In the genomic region with DNA sequence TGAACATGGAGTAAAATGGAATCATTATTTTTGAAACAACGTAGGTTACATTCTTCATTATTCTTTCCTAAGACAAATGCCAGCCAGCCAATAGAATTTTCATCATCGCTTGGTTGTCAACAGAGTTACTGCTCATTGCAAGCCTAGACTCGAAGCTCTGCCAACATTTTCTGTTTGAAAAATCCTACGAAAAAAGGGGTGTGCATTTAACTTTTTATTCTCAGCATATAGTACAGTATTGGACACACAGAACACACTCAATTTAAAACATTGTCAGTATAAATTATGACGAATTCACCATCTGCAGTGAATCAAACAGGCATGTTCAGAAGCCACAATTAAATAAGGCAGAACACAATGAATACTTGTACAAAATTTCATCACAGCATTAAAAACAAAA, we compare ENCODE assay signal across 14 cellular contexts.
DNase-seq lines count a peak whose midpoint lies in the region; ATAC-seq and TF ChIP-seq lines count a peak whose summit lies in the region.
"Had no signal": no experiment of that assay in that cellular context is flagged by ENCODE, and none has a peak within 500 bp of the region (broad histone marks: within the 10 kb centered on the region; RNA-seq: fewer than 3 reads in every experiment).

No MANE protein-coding gene starts in this region.

- TF ChIP-seq EP300 in SK-N-SH (IDR thresholded peaks at IDR 0.05; ENCODE audit: borderline replicate concordance in 1 of 2, low read depth in 1 of 2, low read length in 1 of 2), result no peak

- H3K79me2 ChIP-seq in SK-N-SH (ENCODE audit: insufficient read depth), result no peaks in the 10 kb centered on the region
- no peaks in the 10 kb centered on the region for H3K79me2 ChIP-seq in GM23248 (ENCODE audit: insufficient read depth)

- H3F3A ChIP-seq in SK-N-SH (replicated peaks; ENCODE audit: insufficient read depth), result no peaks in the 10 kb centered on the region
- H3F3A ChIP-seq in GM23248 (ENCODE audit: insufficient read depth), result no peaks in the 10 kb centered on the region

- DNase-seq in SK-N-SH, result no peak
- peak; percentile 58 for DNase-seq in dedifferentiated amniotic fluid mesenchymal stem cell (ENCODE audit: extremely low spot score)
- DNase-seq in inferior parietal cortex (ENCODE audit: extremely low spot score), result peak; percentile 38
- DNase-seq in tibial artery, result no peak
- no peak for DNase-seq in C1 segment of cervical spinal cord (lab: John Stamatoyannopoulos, UW)
- no peak for DNase-seq in Peyer's patch
- DNase-seq in GM23248, result no peak
- DNase-seq: Caco-2; CD8-positive, alpha-beta memory T cell; DND-41; GDM1; H9; IMR-90 had no signal

- in situ Hi-C loops in GM23248 (cut with MboI), result no loop called here

- H3K4me2 ChIP-seq in SK-N-SH, result no peak overlapping the region
- no peak overlapping the region for H3K4me2 ChIP-seq in GM23248 (ENCODE audit: unreplicated experiment)

- H3K9me2 ChIP-seq in SK-N-SH, result no peaks in the 10 kb centered on the region
- 0 out of 2 replicates have a peak, but pooled peaks cover 3% of the 10 kb centered on the region for H3K9me2 ChIP-seq in GM23248 (ENCODE audit: insufficient read depth)

- TF ChIP-seq POLR2A in Peyer's patch (IDR thresholded peaks at IDR 0.05), result no peak

- TF ChIP-seq CTCF in SK-N-SH (IDR thresholded peaks at IDR 0.05), result no peak
- no peak for TF ChIP-seq CTCF in tibial artery (IDR thresholded peaks at IDR 0.05)
- no peak for TF ChIP-seq CTCF in Peyer's patch (IDR thresholded peaks at IDR 0.05)

- POLR2A ChIA-PET in SK-N-SH (lab: Yijun Ruan, JAX), result no interaction called here

- no peaks in the 10 kb centered on the region for H4K20me1 ChIP-seq in SK-N-SH (ENCODE audit: insufficient read depth)
- H4K20me1 ChIP-seq in GM23248 (ENCODE audit: insufficient read depth), result no peaks in the 10 kb centered on the region

- intact Hi-C loops in tibial artery (cut with DNase I; ENCODE audit: low total_unique reads), result no loop called here

- H3K36me3 ChIP-seq in SK-N-SH (replicated peaks in 1 of 2; ENCODE audit: control insufficient read depth in 1 of 2, insufficient read depth in 2 of 2, low read length in 1 of 2) (no peaks in the 10 kb centered on the region), tibial artery (no peaks in the 10 kb centered on the region), Peyer's patch (no peaks in the 10 kb centered on the region), GM23248 (ENCODE audit: low read depth) (no peaks in the 10 kb centered on the region)

- H3K9ac ChIP-seq in SK-N-SH, result no peak overlapping the region
- no peak overlapping the region for H3K9ac ChIP-seq in GM23248

- no peaks in the 10 kb centered on the region for H3K9me3 ChIP-seq in SK-N-SH
- H3K9me3 ChIP-seq in tibial artery, result no peaks in the 10 kb centered on the region
- H3K9me3 ChIP-seq in Peyer's patch, result no peaks in the 10 kb centered on the region
- no peaks in the 10 kb centered on the region for H3K9me3 ChIP-seq in GM23248 (ENCODE audit: low read depth)
- H3K9me3 ChIP-seq: Caco-2 had no signal

- H2AFZ ChIP-seq in SK-N-SH (ENCODE audit: low read depth), result no peak overlapping the region
- H2AFZ ChIP-seq in GM23248, result no peak overlapping the region

- H3K4me3 ChIP-seq in SK-N-SH (ENCODE audit: low read depth in 2 of 2, low read length in 1 of 2), result no peak overlapping the region
- H3K4me3 ChIP-seq in tibial artery, result no peak overlapping the region
- H3K4me3 ChIP-seq in Peyer's patch, result no peak overlapping the region
- H3K4me3 ChIP-seq in GM23248, result no peak overlapping the region

- CTCF ChIA-PET in SK-N-SH (lab: Yijun Ruan, JAX), result interaction anchor here (1.5 kb wide), 1 partner anchor 60 kb away, joined by 4 read pairs; no protein-coding TSS in a partner anchor

- ATAC-seq in esophagus mucosa, result no peak

- H3K27me3 ChIP-seq in SK-N-SH (ENCODE audit: insufficient read depth) (no peaks in the 10 kb centered on the region), tibial artery (no peaks in the 10 kb centered on the region), Peyer's patch (no peaks in the 10 kb centered on the region), GM23248 (replicated peaks; ENCODE audit: insufficient read depth) (no peaks in the 10 kb centered on the region)

- WGBS in SK-N-SH (ENCODE audit: low lambda C conversion rate), result 56% methylated on average over 5 of the region's 5 CpGs
- 14 to 24% methylated on average over 5 of the region's 5 CpGs for WGBS in GM23248 (ENCODE audit: low coverage in 1 of 2, low lambda C conversion rate in 2 of 2, missing lambda C conversion rate in 2 of 2), 2 experiments

- H3K27ac ChIP-seq in SK-N-SH (ENCODE audit: low read depth in 2 of 2, low read length in 1 of 2) (no peak overlapping the region), tibial artery (peak overlapping the region; percentile 20 to 74), Peyer's patch (no peak overlapping the region), GM23248 (no peak overlapping the region)

- TF ChIP-seq RAD21 in SK-N-SH (IDR thresholded peaks at IDR 0.05; ENCODE audit: low read length), result no peak

- H3K4me1 ChIP-seq in SK-N-SH (ENCODE audit: control insufficient read depth in 1 of 2, insufficient read depth in 2 of 2, low read depth in 1 of 2, low read length in 1 of 2), result no peaks in the 10 kb centered on the region; a peak in 1 of 4 replicates
- peaks cover 0 to 71% (median 10%) of the 10 kb centered on the region in 4 donors for H3K4me1 ChIP-seq in tibial artery
- no peaks in the 10 kb centered on the region for H3K4me1 ChIP-seq in Peyer's patch
- H3K4me1 ChIP-seq in GM23248 (ENCODE audit: insufficient read depth), result 0 out of 2 replicates have a peak, but pooled peaks cover 6% of the 10 kb centered on the region

TF ChIP-seq in SK-N-SH, 30 proteins besides CTCF, POLR2A, EP300 and RAD21:
- TF ChIP-seq, protein P1, sequence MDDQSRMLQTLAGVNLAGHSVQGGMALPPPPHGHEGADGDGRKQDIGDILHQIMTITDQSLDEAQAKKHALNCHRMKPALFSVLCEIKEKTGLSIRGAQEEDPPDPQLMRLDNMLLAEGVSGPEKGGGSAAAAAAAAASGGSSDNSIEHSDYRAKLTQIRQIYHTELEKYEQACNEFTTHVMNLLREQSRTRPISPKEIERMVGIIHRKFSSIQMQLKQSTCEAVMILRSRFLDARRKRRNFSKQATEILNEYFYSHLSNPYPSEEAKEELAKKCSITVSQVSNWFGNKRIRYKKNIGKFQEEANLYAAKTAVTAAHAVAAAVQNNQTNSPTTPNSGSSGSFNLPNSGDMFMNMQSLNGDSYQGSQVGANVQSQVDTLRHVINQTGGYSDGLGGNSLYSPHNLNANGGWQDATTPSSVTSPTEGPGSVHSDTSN (IDR thresholded peaks at IDR 0.05), result peak; percentile 30; the same call in 1 of the 2 replicates
- no peak for TF ChIP-seq FOSL2 (IDR thresholded peaks at IDR 0.05; ENCODE audit: borderline replicate concordance, low read depth)
TF ChIP-seq in SK-N-SH: peak in this region for 1.

Comparison
In these comparisons a context has a peak if more than half of its experiments do, and no peak if none do; other contexts are left out.
1. DNase-seq: peak in dedifferentiated amniotic fluid mesenchymal stem cell (single experiment) and inferior parietal cortex (single experiment); none in SK-N-SH (single experiment), tibial artery (0 of 2), C1 segment of cervical spinal cord (0 of 14), Peyer's patch (0 of 3) and GM23248 (single experiment).
2. H3K27ac ChIP-seq: peak in tibial artery (2 of 2); none in SK-N-SH (0 of 2), Peyer's patch (0 of 4) and GM23248 (single experiment).